In the genomic region with DNA sequence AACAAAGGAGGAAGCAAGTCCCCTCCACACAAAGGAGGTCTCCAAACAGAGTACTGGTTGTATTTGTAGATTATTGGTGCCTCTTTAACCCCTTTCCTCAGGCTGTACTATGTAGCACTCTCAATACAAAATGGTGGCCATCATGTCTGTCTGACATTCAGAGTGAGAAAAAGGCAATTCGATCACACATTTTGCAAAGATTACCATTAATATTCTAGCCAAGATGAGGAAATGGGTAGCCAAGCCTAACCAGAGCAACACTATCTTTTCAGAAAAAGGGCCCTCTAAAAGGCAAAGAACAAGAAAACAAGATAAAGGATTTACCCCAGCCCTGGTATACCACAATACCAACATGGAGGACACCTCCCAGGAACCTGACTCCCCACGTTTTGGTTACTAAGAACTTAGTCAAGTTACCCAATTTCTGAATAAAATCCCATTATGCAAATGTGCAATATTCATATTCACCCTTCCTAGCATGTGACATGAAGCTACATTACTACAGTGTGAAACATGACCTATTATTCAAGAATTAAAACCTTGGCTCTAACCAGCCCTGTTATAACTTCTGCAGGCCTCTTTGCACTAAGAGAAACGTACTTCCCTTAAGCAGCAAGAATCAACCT, we compare ENCODE assay signal across 9 cellular contexts. TPM values are rescaled to one million over a fixed set of nuclear protein-coding genes. Genes with fewer than 3 reads are reported as not detected.
DNase-seq lines count a peak whose midpoint lies in the region; ATAC-seq, FAIRE-seq and TF ChIP-seq lines count a peak whose summit lies in the region.
"Had no signal": no experiment of that assay in that cellular context is flagged by ENCODE, and none has a peak within 500 bp of the region (broad histone marks: within the 10 kb centered on the region; RNA-seq: fewer than 3 reads in every experiment).

No MANE protein-coding gene starts in this region.

- peaks cover 7% of the 10 kb centered on the region for H3K27me3 Mint-ChIP-seq in activated naive CD8-positive, alpha-beta T cell treated with anti-CD3 and anti-CD28 coated beads, Interleukin-2, amount 10 ng/mL, durations not matched to agents 7 days and 5 days

- H3K9ac ChIP-seq in BLaER1 (peak overlapping the region; percentile 98), HUES64 (ENCODE audit: low read depth, low read length) (peak overlapping the region; percentile 91), kidney (ENCODE audit: low read length in 2 of 2) (peak overlapping the region in 1 of 2 donors; percentile 81)

- peaks cover 3% of the 10 kb centered on the region for H3K36me3 Mint-ChIP-seq in activated naive CD8-positive, alpha-beta T cell treated with anti-CD3 and anti-CD28 coated beads, Interleukin-2, amount 10 ng/mL, durations not matched to agents 7 days and 5 days

- H3K9me3 Mint-ChIP-seq in activated naive CD8-positive, alpha-beta T cell treated with anti-CD3 and anti-CD28 coated beads, Interleukin-2, amount 10 ng/mL, durations not matched to agents 7 days and 5 days = no peaks in the 10 kb centered on the region

- peaks cover 45% of the 10 kb centered on the region for H3K4me1 Mint-ChIP-seq in activated naive CD8-positive, alpha-beta T cell treated with anti-CD3 and anti-CD28 coated beads, Interleukin-2, amount 10 ng/mL, durations not matched to agents 7 days and 5 days

- intact Hi-C loops in kidney (cut with DNase I) = no loop called here

- TF ChIP-seq CTCF in kidney (IDR thresholded peaks at IDR 0.05; ENCODE audit: borderline replicate concordance, extremely low read depth, insufficient read depth) = no peak

- POLR2A ChIA-PET in activated naive CD8-positive, alpha-beta T cell treated with anti-CD3 and anti-CD28 coated beads, Interleukin-2, amount 10 ng/mL, durations not matched to agents 7 days and 5 days (lab: Charles Lee) = interaction anchor here (0.5 to 1.3 kb wide), 2 partner anchors 29 to 199 kb away, joined by 3 to 4 read pairs; no protein-coding TSS in a partner anchor

- H3K4me2 ChIP-seq in BLaER1 = peak overlapping the region; percentile 95

- peaks cover 17% of the 10 kb centered on the region; the same call in 1 of the 2 replicates for H3K36me3 ChIP-seq in BLaER1
- no peaks in the 10 kb centered on the region for H3K36me3 ChIP-seq in HUES64 (ENCODE audit: insufficient read depth, low read length)
- H3K36me3 ChIP-seq in kidney (ENCODE audit: control insufficient read depth in 1 of 2, insufficient read depth in 2 of 2, low read length in 2 of 2) = no peaks in the 10 kb centered on the region

- peak overlapping the region; percentile 98 for H3K4me3 ChIP-seq in BLaER1
- peak overlapping the region; percentile 95 for H3K4me3 ChIP-seq in HUES64 (ENCODE audit: low read length)
- H3K4me3 ChIP-seq in kidney (ENCODE audit: low read length in 2 of 2) = peak overlapping the region; percentile 78 to 84

- H3K27ac Mint-ChIP-seq in activated naive CD8-positive, alpha-beta T cell treated with anti-CD3 and anti-CD28 coated beads, Interleukin-2, amount 10 ng/mL, durations not matched to agents 7 days and 5 days = peak overlapping the region; percentile 95

- H4K20me1 ChIP-seq in BLaER1 = peaks cover 62% of the 10 kb centered on the region

- H3K4me3 Mint-ChIP-seq in activated naive CD8-positive, alpha-beta T cell treated with anti-CD3 and anti-CD28 coated beads, Interleukin-2, amount 10 ng/mL, durations not matched to agents 7 days and 5 days = peak overlapping the region; percentile 96

- FAIRE-seq in kidney (lab: Jason Lieb, UNC) = no peak

- no peaks in the 10 kb centered on the region for H3K27me3 ChIP-seq in BLaER1
- H3K27me3 ChIP-seq in HUES64 (ENCODE audit: insufficient read depth, low read length) = peaks cover 12% of the 10 kb centered on the region

- WGBS in HUES64 = 24% methylated on average over 3 of the region's 3 CpGs

- no peaks in the 10 kb centered on the region for H3K9me3 ChIP-seq in BLaER1
- H3K9me3 ChIP-seq in HUES64 (ENCODE audit: insufficient read depth, low read depth, low read length) = no peaks in the 10 kb centered on the region
- no peaks in the 10 kb centered on the region for H3K9me3 ChIP-seq in kidney (ENCODE audit: control insufficient read depth in 1 of 2, low read length in 2 of 2)

- DNase-seq in activated naive CD8-positive, alpha-beta T cell treated with anti-CD3 and anti-CD28 coated beads, Interleukin-2, amount 10 ng/mL, durations not matched to agents 7 days and 5 days = no peak
- DNase-seq in kidney (no peak), superior temporal gyrus (ENCODE audit: extremely low spot score) (peak; percentile 21), HPDE6-E6E7 (ENCODE audit: extremely low spot score) (no peak), iPS-NIHi11 (ENCODE audit: low spot score) (no peak)

- no peak for ATAC-seq in activated naive CD8-positive, alpha-beta T cell treated with anti-CD3 and anti-CD28 coated beads, Interleukin-2, amount 10 ng/mL, durations not matched to agents 7 days and 5 days (ENCODE audit: low read depth)
- ATAC-seq in HG02938 (IDR thresholded peaks at IDR 0.05; ENCODE audit: unreplicated experiment) = no peak

- H3K27ac ChIP-seq in BLaER1 (peak overlapping the region; percentile 98), HUES64 (ENCODE audit: low read depth, low read length) (peak overlapping the region; percentile 35), kidney (ENCODE audit: low read depth in 2 of 2, low read length in 2 of 2) (no peak overlapping the region)

- peaks cover 67% of the 10 kb centered on the region for H3K4me1 ChIP-seq in BLaER1
- H3K4me1 ChIP-seq in HUES64 (ENCODE audit: insufficient read depth, low read length) = peaks cover 57% of the 10 kb centered on the region
- H3K4me1 ChIP-seq in kidney (ENCODE audit: control insufficient read depth in 1 of 2, insufficient read depth in 1 of 2, low read depth in 1 of 2, low read length in 2 of 2) = peaks cover 0 to 10% of the 10 kb centered on the region in 2 donors

RNA-seq across cellular contexts. Expression of a gene that starts 2.2 kb away (rescaled TPM):
- polyA plus RNA-seq in HUES64 (2013, experiment 1 of 2) = 57.9 TPM
- polyA plus RNA-seq in HUES64 (2013, experiment 2 of 2) = 69.9 TPM
- total RNA-seq in activated naive CD8-positive, alpha-beta T cell treated with anti-CD3 and anti-CD28 coated beads, Interleukin-2, amount 10 ng/mL, durations not matched to agents 7 days and 5 days = 10 to 100 TPM; 45.2 to 55.5 TPM
- 55.5 TPM for total RNA-seq in kidney
- 10.7 TPM for polyA plus RNA-seq in kidney (ENCODE audit: insufficient read depth, low read depth, low replicate concordance)

RNA-seq across cellular contexts. Expression of a gene that starts 4.8 kb away (rescaled TPM):
- 2.2 TPM for polyA plus RNA-seq in HUES64 (2013, experiment 1 of 2)
- 3.7 TPM for polyA plus RNA-seq in HUES64 (2013, experiment 2 of 2)
- total RNA-seq in activated naive CD8-positive, alpha-beta T cell treated with anti-CD3 and anti-CD28 coated beads, Interleukin-2, amount 10 ng/mL, durations not matched to agents 7 days and 5 days = under 1 TPM in 1 of 2 experiments, not detected in 1; 0.61 TPM
- total RNA-seq in kidney = 2.0 TPM
- 5.8 TPM for polyA plus RNA-seq in kidney (ENCODE audit: insufficient read depth, low read depth, low replicate concordance)
- total RNA-seq: liver had no signal

Comparison
In these comparisons a context has a peak if more than half of its experiments do, and no peak if none do; other contexts are left out.
1. H3K27ac ChIP-seq: peak in BLaER1 (single experiment) and HUES64 (single experiment); none in kidney (0 of 2).
2. Peak in every context shown above with its lines, with median percentiles within 50 percentile points of each other: H3K4me3 ChIP-seq.